Comparison of ENCODE assay signal across 1 cellular context in the genomic region with DNA sequence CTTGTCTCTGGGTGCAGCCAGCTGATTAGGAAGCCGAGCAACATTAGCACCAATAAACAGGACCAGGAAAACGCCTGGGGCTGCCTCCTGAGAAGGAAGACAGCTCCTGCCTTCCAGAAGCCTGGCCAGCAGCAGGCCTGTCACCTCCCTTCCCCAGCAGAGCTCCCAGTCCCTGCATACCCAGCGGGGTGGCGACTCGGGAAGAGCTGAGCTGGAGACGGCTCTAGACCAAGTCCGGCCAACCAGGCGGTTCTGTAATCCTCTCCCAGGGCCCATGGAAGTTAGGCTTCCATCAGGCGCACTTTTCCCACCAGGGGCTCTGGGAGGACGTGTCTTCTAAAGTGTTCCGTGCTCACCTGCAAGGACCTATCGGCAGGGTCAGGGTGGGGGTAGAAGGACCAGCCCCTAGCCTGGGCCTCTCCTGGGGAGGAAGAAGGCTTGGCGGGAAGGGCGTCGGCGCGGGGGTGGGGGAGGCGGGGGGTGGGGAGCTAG.
TF ChIP-seq lines count a peak whose summit lies in the region.

No MANE protein-coding gene starts in this region.

TF ChIP-seq in HepG2, 621 proteins besides CTCF, POLR2A, EP300 and RAD21:
- TF ChIP-seq, protein P1, sequence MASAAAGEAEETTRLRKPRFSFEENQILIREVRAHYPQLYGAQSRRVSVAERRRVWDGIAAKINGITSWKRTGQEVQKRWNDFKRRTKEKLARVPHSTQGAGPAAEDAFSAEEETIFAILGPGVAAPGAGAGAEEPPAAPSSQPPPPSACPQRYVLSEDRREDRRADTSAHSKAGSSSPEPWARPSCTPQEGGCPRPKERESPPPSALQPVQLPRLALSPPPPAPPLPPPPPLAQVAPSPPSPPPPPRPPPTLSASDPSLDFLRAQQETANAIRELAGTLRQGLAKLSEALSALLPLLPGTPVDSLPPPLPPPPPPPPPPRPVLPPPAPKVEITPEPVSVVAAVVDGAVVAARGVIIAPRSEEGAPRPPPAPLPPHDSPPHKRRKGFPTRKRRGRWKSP (CRISPR knock-in tag; IDR thresholded peaks at IDR 0.05), result peak; percentile 59; the same call in 1 of the 2 replicates
- TF ChIP-seq ZNF777 (CRISPR knock-in tag; IDR thresholded peaks at IDR 0.05) (0 out of 2 replicates have a peak, but pooled peaks have one; percentile 2), HOXA7 (CRISPR knock-in tag; IDR thresholded peaks at IDR 0.05) (no peak), SRSF1 (optimal IDR thresholded peaks at IDR 0.05; ENCODE audit: low read depth, low read length) (no peak)
- TF ChIP-seq, protein P2, sequence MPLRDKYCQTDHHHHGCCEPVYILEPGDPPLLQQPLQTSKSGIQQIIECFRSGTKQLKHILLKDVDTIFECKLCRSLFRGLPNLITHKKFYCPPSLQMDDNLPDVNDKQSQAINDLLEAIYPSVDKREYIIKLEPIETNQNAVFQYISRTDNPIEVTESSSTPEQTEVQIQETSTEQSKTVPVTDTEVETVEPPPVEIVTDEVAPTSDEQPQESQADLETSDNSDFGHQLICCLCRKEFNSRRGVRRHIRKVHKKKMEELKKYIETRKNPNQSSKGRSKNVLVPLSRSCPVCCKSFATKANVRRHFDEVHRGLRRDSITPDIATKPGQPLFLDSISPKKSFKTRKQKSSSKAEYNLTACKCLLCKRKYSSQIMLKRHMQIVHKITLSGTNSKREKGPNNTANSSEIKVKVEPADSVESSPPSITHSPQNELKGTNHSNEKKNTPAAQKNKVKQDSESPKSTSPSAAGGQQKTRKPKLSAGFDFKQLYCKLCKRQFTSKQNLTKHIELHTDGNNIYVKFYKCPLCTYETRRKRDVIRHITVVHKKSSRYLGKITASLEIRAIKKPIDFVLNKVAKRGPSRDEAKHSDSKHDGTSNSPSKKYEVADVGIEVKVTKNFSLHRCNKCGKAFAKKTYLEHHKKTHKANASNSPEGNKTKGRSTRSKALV (CRISPR knock-in tag; IDR thresholded peaks at IDR 0.05), result 0 out of 2 replicates have a peak, but pooled peaks have one; percentile 37
